Comparison of ENCODE assay signal across 8 cellular contexts in genomic region chr3:170499562-170500156, GRCh38.
DNase-seq lines count a peak whose midpoint lies in the region; ATAC-seq, FAIRE-seq and TF ChIP-seq lines count a peak whose summit lies in the region.

No MANE protein-coding gene starts in this region.

- ATAC-seq in lower lobe of right lung (no peak), GM21381 (IDR thresholded peaks at IDR 0.05; ENCODE audit: unreplicated experiment) (no peak), HG02623 (IDR thresholded peaks at IDR 0.05; ENCODE audit: unreplicated experiment) (no peak)

- in situ Hi-C loops in brain microvascular endothelial cell (cut with HindIII; ENCODE audit: low pct_ligation_motif_present, low sequenced_read_pairs) = no loop called here

- H3K27ac ChIP-seq in brain microvascular endothelial cell = no peak overlapping the region
- H3K27ac ChIP-seq in lower lobe of right lung = no peak overlapping the region

- intact Hi-C loops in lower lobe of right lung (cut with DNase I) = no loop called here

- H3K9me3 ChIP-seq in lower lobe of right lung = no peaks in the 10 kb centered on the region

- peak; percentile 47 for DNase-seq in 8988T
- DNase-seq in LNCaP clone FGC (ENCODE audit: low read depth) = no peak
- peak; percentile 62 for DNase-seq in brain microvascular endothelial cell
- DNase-seq in lower lobe of right lung = no peak
- no peak for DNase-seq in retina

- H3K36me3 ChIP-seq in brain microvascular endothelial cell (replicated peaks) = no peaks in the 10 kb centered on the region
- H3K36me3 ChIP-seq in lower lobe of right lung = no peaks in the 10 kb centered on the region

- H3K4me1 ChIP-seq in lower lobe of right lung = no peaks in the 10 kb centered on the region

- H3K4me3 ChIP-seq in LNCaP clone FGC (ENCODE audit: low read depth, low read length) (no peak overlapping the region), brain microvascular endothelial cell (ENCODE audit: low read depth, low read length) (no peak overlapping the region), lower lobe of right lung (no peak overlapping the region)

- TF ChIP-seq CTCF in LNCaP clone FGC (IDR thresholded peaks at IDR 0.05; ENCODE audit: control insufficient read depth, extremely low read depth, insufficient read depth) = peak; percentile 89
- peak; percentile 90 for TF ChIP-seq CTCF in brain microvascular endothelial cell (IDR thresholded peaks at IDR 0.05; ENCODE audit: low read depth, low read length, missing control alignments)
- peak; percentile 37 for TF ChIP-seq CTCF in lower lobe of right lung (IDR thresholded peaks at IDR 0.05)

- H3K27me3 ChIP-seq in brain microvascular endothelial cell (replicated peaks) (no peaks in the 10 kb centered on the region), lower lobe of right lung (ENCODE audit: low read depth) (no peaks in the 10 kb centered on the region)

- peak; percentile 34 for FAIRE-seq in G401.6 (lab: Jason Lieb, UNC)

Comparison
In these comparisons a context has a peak if more than half of its experiments do, and no peak if none do; other contexts are left out.
1. DNase-seq: peak in 8988T (single experiment) and brain microvascular endothelial cell (single experiment); none in LNCaP clone FGC (single experiment), lower lobe of right lung (single experiment) and retina (single experiment).
2. CTCF ChIP-seq: peak in every context shown above with its lines; median percentile 90 in brain microvascular endothelial cell; 89 in LNCaP clone FGC; 37 in lower lobe of right lung.